9 cellular contexts compared by ENCODE assay signal in the genomic region with DNA sequence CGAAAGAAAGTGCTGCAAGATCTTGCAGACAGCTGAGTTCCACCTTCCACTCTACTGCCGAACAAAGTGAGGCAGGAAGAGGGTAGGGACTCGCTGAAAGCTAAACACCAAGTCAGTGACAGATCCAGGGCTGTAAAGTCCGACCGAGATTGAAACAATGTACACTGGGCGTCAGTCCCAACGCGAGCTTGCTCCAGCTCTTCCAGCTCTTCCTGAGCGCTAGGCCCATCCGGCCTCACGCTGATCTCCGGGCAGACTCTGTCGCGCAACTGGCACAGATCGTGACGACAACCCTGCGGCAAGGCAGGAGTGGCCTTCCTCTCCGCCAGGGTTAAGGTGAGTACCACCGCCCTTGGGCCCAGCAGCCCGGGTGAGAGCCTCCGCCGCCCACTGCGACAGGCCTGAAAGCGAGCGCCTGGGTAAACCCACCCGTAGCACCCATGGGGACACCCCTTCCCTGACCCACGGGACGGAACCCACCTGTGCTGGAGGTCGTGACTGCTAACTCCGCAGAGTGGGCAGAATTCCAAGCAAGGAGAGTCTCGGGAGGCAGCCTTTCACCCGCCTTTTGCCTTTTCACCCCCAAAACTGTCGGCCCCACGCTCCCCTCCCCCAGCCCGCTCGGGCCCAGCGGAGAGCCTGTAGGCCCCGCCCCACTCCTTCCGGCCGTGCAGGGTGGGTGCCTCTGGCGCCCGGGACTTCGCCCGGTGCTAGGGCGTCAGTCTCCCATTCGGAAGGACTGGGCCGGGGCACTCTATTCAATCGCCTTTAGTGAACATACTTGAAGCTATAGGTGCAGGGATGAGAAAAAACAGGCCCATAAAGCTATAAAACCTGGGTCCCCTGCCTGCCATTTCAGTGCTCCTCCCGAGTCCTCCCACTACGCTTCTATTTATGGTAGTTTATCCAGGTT. TPM values are rescaled to one million over a fixed set of nuclear protein-coding genes. Genes with fewer than 3 reads are reported as not detected.
DNase-seq lines count a peak whose midpoint lies in the region; ATAC-seq, FAIRE-seq and TF ChIP-seq lines count a peak whose summit lies in the region.
"Had no signal": no experiment of that assay in that cellular context is flagged by ENCODE, and none has a peak within 500 bp of the region (broad histone marks: within the 10 kb centered on the region; RNA-seq: fewer than 3 reads in every experiment).

Gene SPRY3 (plus strand): TSS at position 275 of the 913 bp plus-strand sequence.
A gene with protein sequence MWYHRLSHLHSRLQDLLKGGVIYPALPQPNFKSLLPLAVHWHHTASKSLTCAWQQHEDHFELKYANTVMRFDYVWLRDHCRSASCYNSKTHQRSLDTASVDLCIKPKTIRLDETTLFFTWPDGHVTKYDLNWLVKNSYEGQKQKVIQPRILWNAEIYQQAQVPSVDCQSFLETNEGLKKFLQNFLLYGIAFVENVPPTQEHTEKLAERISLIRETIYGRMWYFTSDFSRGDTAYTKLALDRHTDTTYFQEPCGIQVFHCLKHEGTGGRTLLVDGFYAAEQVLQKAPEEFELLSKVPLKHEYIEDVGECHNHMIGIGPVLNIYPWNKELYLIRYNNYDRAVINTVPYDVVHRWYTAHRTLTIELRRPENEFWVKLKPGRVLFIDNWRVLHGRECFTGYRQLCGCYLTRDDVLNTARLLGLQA (minus strand): TSS at position 641 of the 913 bp plus-strand sequence. CDS start 67,676 bp downstream, outside the sequence.

- no peaks in the 10 kb centered on the region for H3K9me3 ChIP-seq in HUES64 (ENCODE audit: insufficient read depth, low read depth, low read length)

- H3K27me3 Mint-ChIP-seq in natural killer cell treated with Interleukin-12 subunit alpha and Interleukin-12 subunit beta and Interleukin-15 and Interleukin-18, amount 100 ng/mL, for 72 hours = no peaks in the 10 kb centered on the region

- H3K27ac Mint-ChIP-seq in natural killer cell treated with Interleukin-12 subunit alpha and Interleukin-12 subunit beta and Interleukin-15 and Interleukin-18, amount 100 ng/mL, for 72 hours = peak within 1 kb of the TSS; percentile 87 to 95

- TF ChIP-seq CTCF in fibroblast of the aortic adventitia (IDR thresholded peaks at IDR 0.05; ENCODE audit: insufficient read depth, low read length) = no peak

- H3K4me3 ChIP-seq in HUES64 (ENCODE audit: low read length) (peak within 1 kb of the TSS; percentile 86), fibroblast of the aortic adventitia (ENCODE audit: low read depth, low read length) (peak within 1 kb of the TSS; percentile 83)

- ATAC-seq in GM21515 (IDR thresholded peaks at IDR 0.05; ENCODE audit: unreplicated experiment) = peak; percentile 95
- peak; percentile 92 to 98 for ATAC-seq in natural killer cell treated with Interleukin-12 subunit alpha and Interleukin-12 subunit beta and Interleukin-15 and Interleukin-18, amount 100 ng/mL, for 72 hours
- ATAC-seq in stimulated activated naive CD8-positive, alpha-beta T cell treated with anti-CD3 and anti-CD28 coated beads, Interleukin-15, Interleukin-2, amounts not matched to agents 100 U/mL and 50 U/mL, for 24 hours = peak; percentile 99

- no peaks in the 10 kb centered on the region for H3K27me3 ChIP-seq in HUES64 (ENCODE audit: insufficient read depth, low read length)

- DNase-seq in DMS114 treated with DMSO at 0.1 percent for 48 hours (lab: John Stamatoyannopoulos, UW; ENCODE audit: unreplicated experiment) (peak; percentile 3), RCC 7860 (ENCODE audit: low spot score) (peak; percentile 28), fibroblast of the aortic adventitia (ENCODE audit: low read depth) (peak; percentile 65)
- DNase-seq in activated effector memory CD4-positive, alpha-beta T cell treated with Interleukin-2 at 50 U/mL for 16 hours = peak; percentile 41
- peak; percentile 65 for DNase-seq in natural killer cell treated with Interleukin-12 subunit alpha and Interleukin-12 subunit beta and Interleukin-15 and Interleukin-18, amount 100 ng/mL, for 72 hours (ENCODE audit: low spot score)
- peak; percentile 75 for DNase-seq in stimulated activated naive CD8-positive, alpha-beta T cell treated with anti-CD3 and anti-CD28 coated beads, Interleukin-15, Interleukin-2, amounts not matched to agents 100 U/mL and 50 U/mL, for 24 hours

- H3K9ac ChIP-seq in HUES64 (ENCODE audit: low read depth, low read length) = peak within 1 kb of the TSS; percentile 84

- no peak within 1 kb of the TSS for H3K27ac ChIP-seq in HUES64 (ENCODE audit: low read depth, low read length)

- no peaks in the 10 kb centered on the region for H3K4me1 ChIP-seq in HUES64 (ENCODE audit: insufficient read depth, low read length)

- peaks cover 6% of the 10 kb centered on the region for H3K36me3 Mint-ChIP-seq in natural killer cell treated with Interleukin-12 subunit alpha and Interleukin-12 subunit beta and Interleukin-15 and Interleukin-18, amount 100 ng/mL, for 72 hours

- H3K36me3 ChIP-seq in HUES64 (ENCODE audit: insufficient read depth, low read length) = no peaks in the 10 kb centered on the region

- 3% methylated on average over 47 of the region's 50 CpGs for WGBS in HUES64

- no peaks in the 10 kb centered on the region for H3K9me3 Mint-ChIP-seq in natural killer cell treated with Interleukin-12 subunit alpha and Interleukin-12 subunit beta and Interleukin-15 and Interleukin-18, amount 100 ng/mL, for 72 hours

- peak within 1 kb of the TSS; percentile 89 for H3K4me3 Mint-ChIP-seq in natural killer cell treated with Interleukin-12 subunit alpha and Interleukin-12 subunit beta and Interleukin-15 and Interleukin-18, amount 100 ng/mL, for 72 hours

- peaks cover 9 to 14% of the 10 kb centered on the region in 2 donors for H3K4me1 Mint-ChIP-seq in natural killer cell treated with Interleukin-12 subunit alpha and Interleukin-12 subunit beta and Interleukin-15 and Interleukin-18, amount 100 ng/mL, for 72 hours (ENCODE audit: low read depth in 2 of 2)

- FAIRE-seq in RCC 7860 (lab: Jason Lieb, UNC) = no peak
- FAIRE-seq: islet of Langerhans had no signal

RNA-seq across cellular contexts. Expression of gene SPRY3, which starts in this region (rescaled TPM):
- polyA plus RNA-seq in HUES64 (2013, experiment 1 of 2) = 1.0 TPM
- polyA plus RNA-seq in HUES64 (2013, experiment 2 of 2) = 1.1 TPM
- total RNA-seq in fibroblast of the aortic adventitia (ENCODE audit: low replicate concordance) = 0.57 and 0.72 TPM in 2 replicates
- total RNA-seq in natural killer cell treated with Interleukin-12 subunit alpha and Interleukin-12 subunit beta and Interleukin-15 and Interleukin-18, amount 100 ng/mL, for 72 hours = under 1 TPM; 0.84 to 0.93 TPM

RNA-seq across cellular contexts. Expression of the second gene that starts in this region (rescaled TPM):
- 8.1 TPM for polyA plus RNA-seq in HUES64 (2013, experiment 1 of 2)
- polyA plus RNA-seq in HUES64 (2013, experiment 2 of 2) = 9.1 TPM
- total RNA-seq in fibroblast of the aortic adventitia (ENCODE audit: low replicate concordance) = 5.9 and 15.2 TPM in 2 replicates
- total RNA-seq in natural killer cell treated with Interleukin-12 subunit alpha and Interleukin-12 subunit beta and Interleukin-15 and Interleukin-18, amount 100 ng/mL, for 72 hours = 10 to 100 TPM in 1 of 2 donors, 1 to 10 TPM in 1; 7.4 to 14.1 TPM

Comparison
In these comparisons a context has a peak if more than half of its experiments do, and no peak if none do; other contexts are left out.
1. DNase-seq: peak in every context shown above with its lines; median percentile 75 in stimulated activated naive CD8-positive, alpha-beta T cell treated with anti-CD3 and anti-CD28 coated beads, Interleukin-15, Interleukin-2, amounts not matched to agents 100 U/mL and 50 U/mL, for 24 hours; 65 in fibroblast of the aortic adventitia; 65 in natural killer cell treated with Interleukin-12 subunit alpha and Interleukin-12 subunit beta and Interleukin-15 and Interleukin-18, amount 100 ng/mL, for 72 hours; 41 in activated effector memory CD4-positive, alpha-beta T cell treated with Interleukin-2 at 50 U/mL for 16 hours; 28 in RCC 7860; 3 in DMS114 treated with DMSO at 0.1 percent for 48 hours.